14 cellular contexts compared by ENCODE assay signal in the genomic region with DNA sequence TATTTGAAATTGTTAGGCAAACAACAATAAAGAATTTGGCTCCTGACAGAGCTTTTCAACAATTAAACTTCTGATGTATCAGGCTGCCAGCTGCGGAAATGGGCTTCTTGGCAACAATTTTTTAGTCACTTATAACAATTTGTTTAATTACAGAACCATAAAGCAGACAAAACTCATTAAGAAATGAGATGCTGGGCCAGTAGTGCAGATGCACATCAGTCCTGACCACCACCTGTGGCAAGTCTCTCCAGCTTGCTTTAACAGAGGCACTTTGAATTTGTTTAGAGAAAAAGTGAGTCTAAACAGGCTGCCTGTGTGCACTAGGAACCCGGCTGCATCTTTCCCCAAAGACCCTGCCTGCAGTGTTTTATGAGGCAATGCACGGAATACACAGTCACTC.
"Had no signal": no experiment of that assay in that cellular context is flagged by ENCODE, and none has a peak within 500 bp of the region (broad histone marks: within the 10 kb centered on the region; RNA-seq: fewer than 3 reads in every experiment).

No MANE protein-coding gene starts in this region.

- H3K36me3 ChIP-seq: cardiac muscle cell, tibial nerve had no signal

- ATAC-seq: activated CD8-positive, alpha-beta memory T cell treated with anti-CD3 and anti-CD28 coated beads, Interleukin-2, amount 10 ng/mL, durations not matched to agents 7 days and 5 days had no signal

- H3K27ac Mint-ChIP-seq: activated B cell treated with CpG ODN at 0.5 μM for 24 hours; activated CD4-positive, alpha-beta memory T cell treated with anti-CD3 and anti-CD28 coated beads, Interleukin-2, amount 10 ng/mL, durations not matched to agents 7 days and 5 days; activated CD8-positive, alpha-beta memory T cell treated with anti-CD3 and anti-CD28 coated beads, Interleukin-2, amount 10 ng/mL, durations not matched to agents 7 days and 5 days; activated naive CD8-positive, alpha-beta T cell treated with anti-CD3 and anti-CD28 coated beads for 36 hours; memory B cell; progenitor cell of endocrine pancreas; stimulated activated naive CD8-positive, alpha-beta T cell treated with anti-CD3 and anti-CD28 coated beads, Interleukin-15, Interleukin-2, amounts not matched to agents 100 ng/mL and 50 ng/mL, for 24 hours had no signal

- DNase-seq: activated B cell treated with CpG ODN at 0.5 μM for 24 hours; activated CD4-positive, alpha-beta memory T cell treated with anti-CD3 and anti-CD28 coated beads, Interleukin-2, amount 10 ng/mL, durations not matched to agents 7 days and 5 days; activated CD4-positive, alpha-beta T cell treated with anti-CD3 and anti-CD28 coated beads for 4 hours; activated CD8-positive, alpha-beta memory T cell treated with anti-CD3 and anti-CD28 coated beads, Interleukin-2, amount 10 ng/mL, durations not matched to agents 7 days and 5 days; activated naive CD4-positive, alpha-beta T cell; activated naive CD8-positive, alpha-beta T cell treated with anti-CD3 and anti-CD28 coated beads for 36 hours; amniotic stem cell; dorsolateral prefrontal cortex; foreskin fibroblast had no signal

- H3K9me3 Mint-ChIP-seq: activated B cell treated with CpG ODN at 0.5 μM for 24 hours; activated CD4-positive, alpha-beta memory T cell treated with anti-CD3 and anti-CD28 coated beads, Interleukin-2, amount 10 ng/mL, durations not matched to agents 7 days and 5 days; activated naive CD8-positive, alpha-beta T cell treated with anti-CD3 and anti-CD28 coated beads for 36 hours; stimulated activated naive CD8-positive, alpha-beta T cell treated with anti-CD3 and anti-CD28 coated beads, Interleukin-15, Interleukin-2, amounts not matched to agents 100 ng/mL and 50 ng/mL, for 24 hours had no signal

- H3K36me3 Mint-ChIP-seq: activated CD8-positive, alpha-beta memory T cell treated with anti-CD3 and anti-CD28 coated beads, Interleukin-2, amount 10 ng/mL, durations not matched to agents 7 days and 5 days; activated naive CD8-positive, alpha-beta T cell treated with anti-CD3 and anti-CD28 coated beads for 36 hours; memory B cell had no signal

- H3K4me3 ChIP-seq: cardiac muscle cell, dorsolateral prefrontal cortex, tibial nerve had no signal

- H3K27me3 ChIP-seq: cardiac muscle cell, tibial nerve had no signal

- H3K27me3 Mint-ChIP-seq: activated B cell treated with CpG ODN at 0.5 μM for 24 hours; activated CD4-positive, alpha-beta memory T cell treated with anti-CD3 and anti-CD28 coated beads, Interleukin-2, amount 10 ng/mL, durations not matched to agents 7 days and 5 days; activated CD8-positive, alpha-beta memory T cell treated with anti-CD3 and anti-CD28 coated beads, Interleukin-2, amount 10 ng/mL, durations not matched to agents 7 days and 5 days; activated naive CD8-positive, alpha-beta T cell treated with anti-CD3 and anti-CD28 coated beads for 36 hours; memory B cell; progenitor cell of endocrine pancreas; stimulated activated naive CD8-positive, alpha-beta T cell treated with anti-CD3 and anti-CD28 coated beads, Interleukin-15, Interleukin-2, amounts not matched to agents 100 ng/mL and 50 ng/mL, for 24 hours had no signal

- H3K9me3 ChIP-seq: tibial nerve had no signal

- H3K4me1 ChIP-seq: tibial nerve had no signal

- H3K4me1 Mint-ChIP-seq: activated B cell treated with CpG ODN at 0.5 μM for 24 hours; activated CD4-positive, alpha-beta memory T cell treated with anti-CD3 and anti-CD28 coated beads, Interleukin-2, amount 10 ng/mL, durations not matched to agents 7 days and 5 days; activated CD8-positive, alpha-beta memory T cell treated with anti-CD3 and anti-CD28 coated beads, Interleukin-2, amount 10 ng/mL, durations not matched to agents 7 days and 5 days; activated naive CD8-positive, alpha-beta T cell treated with anti-CD3 and anti-CD28 coated beads for 36 hours; memory B cell had no signal

- H3K4me3 Mint-ChIP-seq: activated B cell treated with CpG ODN at 0.5 μM for 24 hours; activated CD4-positive, alpha-beta memory T cell treated with anti-CD3 and anti-CD28 coated beads, Interleukin-2, amount 10 ng/mL, durations not matched to agents 7 days and 5 days; activated CD8-positive, alpha-beta memory T cell treated with anti-CD3 and anti-CD28 coated beads, Interleukin-2, amount 10 ng/mL, durations not matched to agents 7 days and 5 days; activated naive CD8-positive, alpha-beta T cell treated with anti-CD3 and anti-CD28 coated beads for 36 hours; memory B cell; stimulated activated naive CD8-positive, alpha-beta T cell treated with anti-CD3 and anti-CD28 coated beads, Interleukin-15, Interleukin-2, amounts not matched to agents 100 ng/mL and 50 ng/mL, for 24 hours had no signal
